In genomic region chr7:78510580-78511188, GRCh38 we compare ENCODE assay signal across 8 cellular contexts.
DNase-seq lines count a peak whose midpoint lies in the region; ATAC-seq and TF ChIP-seq lines count a peak whose summit lies in the region.

No MANE protein-coding gene starts in this region.

- peaks cover 6% of the 10 kb centered on the region for H3K9me3 Mint-ChIP-seq in activated T-cell treated with anti-CD3 and anti-CD28 coated beads, Interleukin-2, amount 50 U/mL, for 4 hours

- H3K18ac ChIP-seq in IMR-90 (ENCODE audit: low read depth, low read length): no peak overlapping the region

- no peak overlapping the region for H3K4ac ChIP-seq in IMR-90 (ENCODE audit: low read depth, low read length)

- intact Hi-C loops in IMR-90 (cut with micrococcal nuclease): loop anchor here (1.0 to 5.0 kb wide), 5 partner anchors 376 to 772 kb away; no protein-coding TSS in a partner anchor

- H3K27me3 ChIP-seq in BE2C (peaks cover 4% of the 10 kb centered on the region; the same call in 1 of the 2 replicates), IMR-90 (ENCODE audit: control insufficient read depth, insufficient read depth, low read length) (no peaks in the 10 kb centered on the region), gastroesophageal sphincter (no peaks in the 10 kb centered on the region)

- no peaks in the 10 kb centered on the region for H3K79me1 ChIP-seq in IMR-90 (ENCODE audit: low read depth in 1 of 2, low read length in 2 of 2)

- no peak overlapping the region for H3K56ac ChIP-seq in IMR-90 (ENCODE audit: extremely low read depth, insufficient read depth, low read length)

- H2AK9ac ChIP-seq in IMR-90 (replicated peaks; ENCODE audit: low read depth, low read length, poor library complexity): no peak overlapping the region

- no peak overlapping the region; the same call in 1 of the 2 replicates for H2BK20ac ChIP-seq in IMR-90 (ENCODE audit: low read depth, low read length)

- no peaks in the 10 kb centered on the region for H3K27me3 Mint-ChIP-seq in activated T-cell treated with anti-CD3 and anti-CD28 coated beads, Interleukin-2, amount 50 U/mL, for 4 hours (ENCODE audit: low read depth)

- dilution Hi-C loops in IMR-90 (cut with HindIII; ENCODE audit: low sequenced_read_pairs, unreplicated experiment): no loop called here

- no peak overlapping the region for H3K27ac ChIP-seq in IMR-90 (ENCODE audit: insufficient read depth, low read length)
- no peak overlapping the region for H3K27ac ChIP-seq in RWPE1
- H3K27ac ChIP-seq in gastroesophageal sphincter: no peak overlapping the region

- no peak overlapping the region for H3K4me3 Mint-ChIP-seq in activated T-cell treated with anti-CD3 and anti-CD28 coated beads, Interleukin-2, amount 50 U/mL, for 4 hours

- no peak overlapping the region for H4K5ac ChIP-seq in IMR-90 (ENCODE audit: low read depth, low read length)

- WGBS in IMR-90 (ENCODE audit: extremely low coverage in 2 of 2, insufficient read length in 1 of 2), 2 experiments: no CpG with 5 or more reads among the region's 2 CpGs
- WGBS in gastroesophageal sphincter (ENCODE audit: low coverage in 1 of 2), 2 donors: 0 to 10% methylated on average over 2 of the region's 2 CpGs

- H3K4me1 ChIP-seq in BE2C (no peaks in the 10 kb centered on the region), IMR-90 (ENCODE audit: control insufficient read depth, insufficient read depth, low read length) (no peaks in the 10 kb centered on the region), gastroesophageal sphincter (no peaks in the 10 kb centered on the region)

- no peak overlapping the region for H2BK120ac ChIP-seq in IMR-90 (ENCODE audit: low read depth, low read length)

- in situ Hi-C loops in IMR-90 (cut with MboI; ENCODE audit: low sequenced_read_pairs): loop anchor here (10.0 kb wide), 2 partner anchors 414 to 664 kb away; no protein-coding TSS in a partner anchor

- H2BK5ac ChIP-seq in IMR-90 (ENCODE audit: low read depth, low read length, poor library complexity, severe bottlenecking): no peak overlapping the region

- H3K9me3 ChIP-seq in BE2C (no peaks in the 10 kb centered on the region), IMR-90 (ENCODE audit: control insufficient read depth, insufficient read depth, low read length) (no peaks in the 10 kb centered on the region), gastroesophageal sphincter (no peaks in the 10 kb centered on the region)

- TF ChIP-seq POLR2A in IMR-90 (IDR thresholded peaks at IDR 0.05; ENCODE audit: low read depth, low read length) (no peak), gastroesophageal sphincter (IDR thresholded peaks at IDR 0.05) (no peak)

- H4K20me1 ChIP-seq in IMR-90 (ENCODE audit: insufficient read depth, low read length): no peaks in the 10 kb centered on the region

- no peak overlapping the region for H3K23ac ChIP-seq in IMR-90 (ENCODE audit: low read depth, low read length)

- no peak overlapping the region for H3K4me3 ChIP-seq in BE2C (ENCODE audit: low read depth, low read length)
- H3K4me3 ChIP-seq in IMR-90 (ENCODE audit: insufficient read depth, low read depth, low read length): no peak overlapping the region
- H3K4me3 ChIP-seq in gastroesophageal sphincter: no peak overlapping the region

- TF ChIP-seq CTCF in BE2C (IDR thresholded peaks at IDR 0.05; ENCODE audit: low read depth, low read length) (peak; percentile 83), IMR-90 (conservative IDR thresholded peaks at IDR 0.05; ENCODE audit: low read depth, low read length) (peak; percentile 79), RWPE1 (conservative IDR thresholded peaks at IDR 0.05; ENCODE audit: low read depth) (peak; percentile 70), gastroesophageal sphincter (IDR thresholded peaks at IDR 0.05) (peak; percentile 21 to 58 (median 40))

- H3K9ac ChIP-seq in IMR-90 (ENCODE audit: low read depth, low read length): no peak overlapping the region

- H2BK15ac ChIP-seq in IMR-90 (ENCODE audit: low read depth, low read length): no peak overlapping the region

- no TSS peak for BruUV-seq in IMR-90 (replicated peaks; lab: Mats Ljungman, UMichigan)

- no peak overlapping the region for H2AFZ ChIP-seq in IMR-90 (replicated peaks; ENCODE audit: low read length, poor library complexity)

- CTCF ChIA-PET in IMR-90 (lab: Yijun Ruan, JAX) (interaction anchor here (0.6 to 1.5 kb wide), 4 partner anchors 419 to 1534 kb away, joined by 3 to 6 read pairs (median 3); no protein-coding TSS in a partner anchor), RWPE1 (lab: Yijun Ruan, JAX) (interaction anchor here (0.5 to 1.2 kb wide), 4 partner anchors 24 to 712 kb away, joined by 3 to 4 read pairs (median 3); no protein-coding TSS in a partner anchor)

- H3K36me3 ChIP-seq in BE2C (no peaks in the 10 kb centered on the region), IMR-90 (ENCODE audit: control insufficient read depth, insufficient read depth, low read length) (no peaks in the 10 kb centered on the region), gastroesophageal sphincter (no peaks in the 10 kb centered on the region)

- peak; percentile 88 for ATAC-seq in GM18868 (IDR thresholded peaks at IDR 0.05; ENCODE audit: unreplicated experiment)
- peak; percentile 82 for ATAC-seq in IMR-90 (ENCODE audit: low read depth)
- no peak for ATAC-seq in gastroesophageal sphincter
- no peak for ATAC-seq in activated T-cell treated with anti-CD3 and anti-CD28 coated beads, Interleukin-2, amount 50 U/mL, for 4 hours
- ATAC-seq in HG02588 (IDR thresholded peaks at IDR 0.05; ENCODE audit: unreplicated experiment): no peak

- no peak for TF ChIP-seq EP300 in gastroesophageal sphincter (IDR thresholded peaks at IDR 0.05)

- no peak overlapping the region for H4K8ac ChIP-seq in IMR-90 (ENCODE audit: low read depth in 2 of 2, low read length in 2 of 2)

- H3K4me2 ChIP-seq in IMR-90 (ENCODE audit: low read depth, low read length): no peak overlapping the region

- H2AK5ac ChIP-seq in IMR-90 (ENCODE audit: low read depth, low read length): no peak overlapping the region

- no peak overlapping the region for H3K14ac ChIP-seq in IMR-90 (replicated peaks; ENCODE audit: low read depth, low read length)

- no peaks in the 10 kb centered on the region for H3K36me3 Mint-ChIP-seq in activated T-cell treated with anti-CD3 and anti-CD28 coated beads, Interleukin-2, amount 50 U/mL, for 4 hours (ENCODE audit: insufficient read depth)

- no peak overlapping the region for H4K91ac ChIP-seq in IMR-90 (ENCODE audit: insufficient read depth, low read depth, low read length)

- POLR2A ChIA-PET in IMR-90 (lab: Charles Lee; ENCODE audit: unreplicated experiment) (no interaction called here), RWPE1 (lab: Yijun Ruan, JAX; ENCODE audit: low non-redundant PET) (no interaction called here)

- no peaks in the 10 kb centered on the region for H3K9me1 ChIP-seq in IMR-90 (ENCODE audit: insufficient read depth, low read length)

- peak; percentile 36 for DNase-seq in BE2C
- peak; percentile 67 for DNase-seq in IMR-90
- peak; percentile 36 for DNase-seq in RWPE1 (ENCODE audit: low spot score)
- peak; percentile 40 for DNase-seq in retina
- no peak for DNase-seq in activated T-cell treated with anti-CD3 and anti-CD28 coated beads, Interleukin-2, amount 50 U/mL, for 4 hours

- TF ChIP-seq RAD21 in IMR-90 (IDR thresholded peaks at IDR 0.05; ENCODE audit: low read length): peak; percentile 88

- H3K4me1 Mint-ChIP-seq in activated T-cell treated with anti-CD3 and anti-CD28 coated beads, Interleukin-2, amount 50 U/mL, for 4 hours (ENCODE audit: low read depth): no peaks in the 10 kb centered on the region

TF ChIP-seq in IMR-90, 13 proteins besides CTCF, POLR2A, EP300 and RAD21:
- TF ChIP-seq MAZ (IDR thresholded peaks at IDR 0.05; ENCODE audit: borderline replicate concordance, low read depth, low read length): no peak
- peak; percentile 90 for TF ChIP-seq SMC3 (IDR thresholded peaks at IDR 0.05; ENCODE audit: low read depth, low read length)

Comparison
In these comparisons a context has a peak if more than half of its experiments do, and no peak if none do; other contexts are left out.
1. ATAC-seq: peak in GM18868 (single experiment) and IMR-90 (single experiment); none in gastroesophageal sphincter (single experiment), activated T-cell treated with anti-CD3 and anti-CD28 coated beads, Interleukin-2, amount 50 U/mL, for 4 hours (0 of 2) and HG02588 (single experiment).
2. Peak in every context shown above with its lines, with median percentiles within 50 percentile points of each other: CTCF ChIP-seq.